ENCODE assay signal across 8 cellular contexts in the genomic region with DNA sequence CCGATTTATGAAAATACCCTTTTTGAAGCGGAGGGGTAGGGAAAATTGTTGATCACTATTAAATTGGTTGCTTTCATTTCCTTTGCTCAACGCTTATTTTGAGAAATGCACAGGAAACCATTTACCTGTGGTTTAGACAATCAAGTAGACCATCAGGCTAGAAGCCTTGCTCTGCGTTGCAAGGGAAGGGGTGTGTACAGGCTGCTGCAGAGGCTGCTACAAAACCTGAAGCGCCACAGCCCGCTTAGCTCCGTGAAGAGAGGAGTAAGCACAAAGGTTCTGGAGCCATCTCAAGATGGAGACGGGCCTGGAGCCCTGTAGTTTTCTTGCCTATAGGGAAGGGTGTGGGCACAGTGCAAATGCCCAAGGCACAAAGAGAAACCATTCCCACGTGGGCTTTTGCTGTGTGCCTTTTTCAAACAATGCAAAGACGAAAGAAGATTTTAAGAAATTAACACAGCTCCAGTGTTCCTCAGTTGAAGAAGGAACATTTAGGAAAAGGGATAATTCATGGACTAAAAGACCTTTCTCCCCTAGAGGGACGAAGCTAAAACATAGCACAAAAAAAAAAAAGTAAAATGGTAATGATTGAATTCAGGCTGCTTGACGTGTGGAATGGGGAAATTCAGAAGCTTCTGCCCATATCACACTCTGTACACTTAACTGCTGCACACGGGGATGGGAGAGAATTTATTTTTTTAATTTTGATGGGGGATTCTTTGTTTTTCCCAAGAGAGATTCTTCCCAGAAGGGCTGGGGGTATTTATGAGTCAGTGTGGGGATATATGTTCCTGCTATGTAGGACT. TPM values are rescaled to one million over a fixed set of nuclear protein-coding genes. Genes with fewer than 3 reads are reported as not detected.
DNase-seq lines count a peak whose midpoint lies in the region; ATAC-seq, FAIRE-seq and TF ChIP-seq lines count a peak whose summit lies in the region.

No MANE protein-coding gene starts in this region.

- H2AFZ ChIP-seq in SU-DHL-6 (ENCODE audit: low read depth, low read length, severe bottlenecking) = no peak overlapping the region
- H2AFZ ChIP-seq in astrocyte (ENCODE audit: low read depth, low read length) = no peak overlapping the region

- H3K27ac ChIP-seq in SU-DHL-6 (ENCODE audit: low read depth, low read length) (peak overlapping the region; percentile 99), astrocyte (ENCODE audit: low read depth, low read length) (peak overlapping the region; percentile 85), iPS-18a (ENCODE audit: low read length) (peak overlapping the region; percentile 2), small intestine (ENCODE audit: low read depth in 1 of 2, low read length in 1 of 2) (peak overlapping the region; percentile 48 to 85)

- H3K4me1 Mint-ChIP-seq in astrocyte (ENCODE audit: low read depth, unreplicated experiment) = no peaks in the 10 kb centered on the region

- H3K4me2 ChIP-seq in SU-DHL-6 (ENCODE audit: low read depth, low read length, poor library complexity, severe bottlenecking) (peak overlapping the region; percentile 82), astrocyte (ENCODE audit: low read length) (peak overlapping the region; percentile 90)

- peak; percentile 51 for ATAC-seq in HG03520 (IDR thresholded peaks at IDR 0.05; ENCODE audit: unreplicated experiment)

- 17 to 42% (median 40%) methylated on average over 13 of the region's 13 CpGs for WGBS in small intestine, 3 donors

- H3K27ac Mint-ChIP-seq in astrocyte (ENCODE audit: unreplicated experiment) = peak overlapping the region; percentile 90

- H3K9me3 Mint-ChIP-seq in astrocyte (ENCODE audit: unreplicated experiment) = no peaks in the 10 kb centered on the region

- H3K79me2 ChIP-seq in SU-DHL-6 (ENCODE audit: insufficient read depth, low read length) = peaks cover 23% of the 10 kb centered on the region
- peaks cover 37% of the 10 kb centered on the region for H3K79me2 ChIP-seq in astrocyte (ENCODE audit: insufficient read depth, low read length)

- H4K20me1 ChIP-seq in SU-DHL-6 (ENCODE audit: low read depth, low read length) (no peaks in the 10 kb centered on the region), astrocyte (ENCODE audit: insufficient read depth, low read length) (peaks cover 13% of the 10 kb centered on the region)

- H3K9me2 ChIP-seq in SU-DHL-6 (replicated peaks; ENCODE audit: insufficient read depth, low read length) = no peaks in the 10 kb centered on the region

- no peaks in the 10 kb centered on the region; the same call in 1 of the 2 replicates for H3K36me3 ChIP-seq in BJ (ENCODE audit: control insufficient read depth, insufficient read depth, low read length)
- peaks cover 20% of the 10 kb centered on the region for H3K36me3 ChIP-seq in SU-DHL-6 (ENCODE audit: low read length)
- peaks cover 4% of the 10 kb centered on the region for H3K36me3 ChIP-seq in astrocyte (ENCODE audit: insufficient read depth, low read length)
- H3K36me3 ChIP-seq in iPS-18a (ENCODE audit: control insufficient read depth, low read depth, low read length) = peaks cover 10% of the 10 kb centered on the region
- H3K36me3 ChIP-seq in small intestine (ENCODE audit: control insufficient read depth in 2 of 2, insufficient read depth in 2 of 2, low read length in 2 of 2) = no peaks in the 10 kb centered on the region

- H3K9ac ChIP-seq in SU-DHL-6 (ENCODE audit: low read length) (peak overlapping the region; percentile 99), astrocyte (ENCODE audit: low read length) (peak overlapping the region; percentile 100), iPS-18a (ENCODE audit: low read length) (peak overlapping the region; percentile 98)

- H3K27me3 Mint-ChIP-seq in astrocyte (ENCODE audit: low read depth, unreplicated experiment) = no peaks in the 10 kb centered on the region

- H3K4me1 ChIP-seq in astrocyte (ENCODE audit: insufficient read depth, low read length) (peaks cover 21% of the 10 kb centered on the region), iPS-18a (ENCODE audit: control insufficient read depth, low read depth, low read length) (peaks cover 40% of the 10 kb centered on the region), small intestine (ENCODE audit: control insufficient read depth in 2 of 2, insufficient read depth in 1 of 2, low read depth in 1 of 2, low read length in 1 of 2) (no peaks in the 10 kb centered on the region)

- POLR2A ChIA-PET in BJ (lab: Charles Lee) = interaction anchor here (0.6 to 1.0 kb wide), 6 partner anchors 10 to 399 kb away, joined by 3 to 8 read pairs (median 4); no protein-coding TSS in a partner anchor

- H3K4me3 ChIP-seq in BJ (ENCODE audit: low read depth, low read length) = peak overlapping the region; percentile 23; the same call in 1 of the 2 replicates
- H3K4me3 ChIP-seq in SU-DHL-6 (ENCODE audit: insufficient read depth, low read length, poor library complexity, severe bottlenecking) = no peak overlapping the region
- H3K4me3 ChIP-seq in astrocyte (ENCODE audit: insufficient read depth, low read depth, low read length) = peak overlapping the region; percentile 90
- peak overlapping the region; percentile 86 for H3K4me3 ChIP-seq in iPS-18a (ENCODE audit: low read length)
- H3K4me3 ChIP-seq in small intestine (ENCODE audit: low read depth in 1 of 2, low read length in 2 of 2) = no peak overlapping the region

- FAIRE-seq in GM19239 (lab: Jason Lieb, UNC) (peak; percentile 97), astrocyte (lab: Jason Lieb, UNC) (peak; percentile 62), small intestine (lab: Jason Lieb, UNC) (no peak)

- peaks cover 11% of the 10 kb centered on the region for H3K36me3 Mint-ChIP-seq in astrocyte (ENCODE audit: low read depth, unreplicated experiment)

- peaks cover 62% of the 10 kb centered on the region for H3F3A ChIP-seq in SU-DHL-6 (ENCODE audit: insufficient read depth)

- DNase-seq in BJ (ENCODE audit: low read depth) (no peak), GM19239 (ENCODE audit: insufficient read length, low spot score) (no peak), astrocyte (ENCODE audit: low read depth) (peak; percentile 78), small intestine (peak; percentile 54), GM19240 (ENCODE audit: insufficient read length, low spot score) (no peak)

- CTCF ChIA-PET in BJ (lab: Yijun Ruan, JAX) = interaction anchor here (0.8 to 1.9 kb wide), 2 partner anchors 409 to 510 kb away, joined by 3 to 6 read pairs; no protein-coding TSS in a partner anchor

- H3K9me3 ChIP-seq in SU-DHL-6 (ENCODE audit: insufficient read depth, low read length) (no peaks in the 10 kb centered on the region), astrocyte (ENCODE audit: insufficient read depth, low read depth, low read length) (no peaks in the 10 kb centered on the region), iPS-18a (ENCODE audit: control insufficient read depth, low read depth, low read length) (no peaks in the 10 kb centered on the region), small intestine (ENCODE audit: control insufficient read depth, low read depth) (no peaks in the 10 kb centered on the region)

- H3K27me3 ChIP-seq in BJ (ENCODE audit: control insufficient read depth, insufficient read depth, low read length) = no peaks in the 10 kb centered on the region
- H3K27me3 ChIP-seq in SU-DHL-6 (ENCODE audit: low read length) = no peaks in the 10 kb centered on the region
- H3K27me3 ChIP-seq in astrocyte (ENCODE audit: insufficient read depth, low read length) = no peaks in the 10 kb centered on the region
- no peaks in the 10 kb centered on the region for H3K27me3 ChIP-seq in iPS-18a (ENCODE audit: control insufficient read depth, insufficient read depth, low read length)
- H3K27me3 ChIP-seq in small intestine (ENCODE audit: control insufficient read depth in 2 of 2, insufficient read depth in 2 of 2, low read length in 2 of 2) = no peaks in the 10 kb centered on the region

- TF ChIP-seq CTCF in BJ (IDR thresholded peaks at IDR 0.05; ENCODE audit: insufficient read depth, low read depth, low read length) (0 out of 2 replicates have a peak, but pooled peaks have one; percentile 6), SU-DHL-6 (IDR thresholded peaks at IDR 0.05; ENCODE audit: insufficient read depth, low read length, poor library complexity, severe bottlenecking) (no peak), astrocyte (IDR thresholded peaks at IDR 0.05; ENCODE audit: insufficient read depth, low read depth, low read length) (no peak)

- peak overlapping the region; percentile 90 for H3K4me3 Mint-ChIP-seq in astrocyte (ENCODE audit: unreplicated experiment)

RNA-seq across cellular contexts. Expression of gene TMSB4X, which starts 3.5 kb away (rescaled TPM):
- polyA plus RNA-seq in BJ (2011; rRNA removed) (2,469 and 4,277 TPM in 2 replicates), small intestine (1,000 to 10,000 TPM; 3,848 to 6,707 (median 4,907) TPM)
- 611 and 889 TPM in 2 replicates for polyA minus RNA-seq in BJ (2011; rRNA and poly(A)+ RNA removed)
- total RNA-seq in astrocyte = 3,722 and 4,388 TPM in 2 replicates

Comparison
In these comparisons a context has a peak if more than half of its experiments do, and no peak if none do; other contexts are left out.
1. DNase-seq: peak in astrocyte (single experiment) and small intestine (single experiment); none in BJ (single experiment), GM19239 (single experiment) and GM19240 (single experiment).
2. H3K4me3 ChIP-seq: peak in BJ (single experiment), astrocyte (single experiment) and iPS-18a (single experiment); none in SU-DHL-6 (single experiment) and small intestine (0 of 2).
3. H3K27ac ChIP-seq: peak in every context shown above with its lines; median percentile 99 in SU-DHL-6; 85 in astrocyte; 66 in small intestine; 2 in iPS-18a.
4. Peak in every context shown above with its lines, with median percentiles within 50 percentile points of each other: H3K9ac ChIP-seq.